In the genomic region with DNA sequence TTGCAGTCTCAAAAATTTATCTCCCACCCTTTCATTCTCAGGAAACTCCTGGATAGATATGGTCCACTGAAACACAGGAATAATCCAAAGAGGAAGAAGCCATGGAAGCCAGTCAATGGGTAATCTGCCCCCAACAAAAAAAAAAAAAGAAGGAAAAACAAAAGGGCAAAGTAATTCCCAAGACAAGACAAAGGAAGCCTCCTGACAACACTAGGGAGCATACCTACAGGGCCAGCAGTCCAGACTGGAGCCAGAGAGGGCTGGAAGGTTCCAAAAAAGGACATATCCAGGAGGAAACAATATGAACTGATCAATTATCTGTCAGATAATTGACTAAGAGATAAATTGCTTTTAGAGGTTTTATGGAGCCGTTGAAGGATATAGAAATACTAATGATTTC, we compare ENCODE assay signal across 1 cellular context.
TF ChIP-seq lines count a peak whose summit lies in the region.

No MANE protein-coding gene starts in this region.

TF ChIP-seq in GM23338, 12 proteins besides CTCF, POLR2A, EP300 and RAD21 (continued from another document):
- TF ChIP-seq, protein P1, sequence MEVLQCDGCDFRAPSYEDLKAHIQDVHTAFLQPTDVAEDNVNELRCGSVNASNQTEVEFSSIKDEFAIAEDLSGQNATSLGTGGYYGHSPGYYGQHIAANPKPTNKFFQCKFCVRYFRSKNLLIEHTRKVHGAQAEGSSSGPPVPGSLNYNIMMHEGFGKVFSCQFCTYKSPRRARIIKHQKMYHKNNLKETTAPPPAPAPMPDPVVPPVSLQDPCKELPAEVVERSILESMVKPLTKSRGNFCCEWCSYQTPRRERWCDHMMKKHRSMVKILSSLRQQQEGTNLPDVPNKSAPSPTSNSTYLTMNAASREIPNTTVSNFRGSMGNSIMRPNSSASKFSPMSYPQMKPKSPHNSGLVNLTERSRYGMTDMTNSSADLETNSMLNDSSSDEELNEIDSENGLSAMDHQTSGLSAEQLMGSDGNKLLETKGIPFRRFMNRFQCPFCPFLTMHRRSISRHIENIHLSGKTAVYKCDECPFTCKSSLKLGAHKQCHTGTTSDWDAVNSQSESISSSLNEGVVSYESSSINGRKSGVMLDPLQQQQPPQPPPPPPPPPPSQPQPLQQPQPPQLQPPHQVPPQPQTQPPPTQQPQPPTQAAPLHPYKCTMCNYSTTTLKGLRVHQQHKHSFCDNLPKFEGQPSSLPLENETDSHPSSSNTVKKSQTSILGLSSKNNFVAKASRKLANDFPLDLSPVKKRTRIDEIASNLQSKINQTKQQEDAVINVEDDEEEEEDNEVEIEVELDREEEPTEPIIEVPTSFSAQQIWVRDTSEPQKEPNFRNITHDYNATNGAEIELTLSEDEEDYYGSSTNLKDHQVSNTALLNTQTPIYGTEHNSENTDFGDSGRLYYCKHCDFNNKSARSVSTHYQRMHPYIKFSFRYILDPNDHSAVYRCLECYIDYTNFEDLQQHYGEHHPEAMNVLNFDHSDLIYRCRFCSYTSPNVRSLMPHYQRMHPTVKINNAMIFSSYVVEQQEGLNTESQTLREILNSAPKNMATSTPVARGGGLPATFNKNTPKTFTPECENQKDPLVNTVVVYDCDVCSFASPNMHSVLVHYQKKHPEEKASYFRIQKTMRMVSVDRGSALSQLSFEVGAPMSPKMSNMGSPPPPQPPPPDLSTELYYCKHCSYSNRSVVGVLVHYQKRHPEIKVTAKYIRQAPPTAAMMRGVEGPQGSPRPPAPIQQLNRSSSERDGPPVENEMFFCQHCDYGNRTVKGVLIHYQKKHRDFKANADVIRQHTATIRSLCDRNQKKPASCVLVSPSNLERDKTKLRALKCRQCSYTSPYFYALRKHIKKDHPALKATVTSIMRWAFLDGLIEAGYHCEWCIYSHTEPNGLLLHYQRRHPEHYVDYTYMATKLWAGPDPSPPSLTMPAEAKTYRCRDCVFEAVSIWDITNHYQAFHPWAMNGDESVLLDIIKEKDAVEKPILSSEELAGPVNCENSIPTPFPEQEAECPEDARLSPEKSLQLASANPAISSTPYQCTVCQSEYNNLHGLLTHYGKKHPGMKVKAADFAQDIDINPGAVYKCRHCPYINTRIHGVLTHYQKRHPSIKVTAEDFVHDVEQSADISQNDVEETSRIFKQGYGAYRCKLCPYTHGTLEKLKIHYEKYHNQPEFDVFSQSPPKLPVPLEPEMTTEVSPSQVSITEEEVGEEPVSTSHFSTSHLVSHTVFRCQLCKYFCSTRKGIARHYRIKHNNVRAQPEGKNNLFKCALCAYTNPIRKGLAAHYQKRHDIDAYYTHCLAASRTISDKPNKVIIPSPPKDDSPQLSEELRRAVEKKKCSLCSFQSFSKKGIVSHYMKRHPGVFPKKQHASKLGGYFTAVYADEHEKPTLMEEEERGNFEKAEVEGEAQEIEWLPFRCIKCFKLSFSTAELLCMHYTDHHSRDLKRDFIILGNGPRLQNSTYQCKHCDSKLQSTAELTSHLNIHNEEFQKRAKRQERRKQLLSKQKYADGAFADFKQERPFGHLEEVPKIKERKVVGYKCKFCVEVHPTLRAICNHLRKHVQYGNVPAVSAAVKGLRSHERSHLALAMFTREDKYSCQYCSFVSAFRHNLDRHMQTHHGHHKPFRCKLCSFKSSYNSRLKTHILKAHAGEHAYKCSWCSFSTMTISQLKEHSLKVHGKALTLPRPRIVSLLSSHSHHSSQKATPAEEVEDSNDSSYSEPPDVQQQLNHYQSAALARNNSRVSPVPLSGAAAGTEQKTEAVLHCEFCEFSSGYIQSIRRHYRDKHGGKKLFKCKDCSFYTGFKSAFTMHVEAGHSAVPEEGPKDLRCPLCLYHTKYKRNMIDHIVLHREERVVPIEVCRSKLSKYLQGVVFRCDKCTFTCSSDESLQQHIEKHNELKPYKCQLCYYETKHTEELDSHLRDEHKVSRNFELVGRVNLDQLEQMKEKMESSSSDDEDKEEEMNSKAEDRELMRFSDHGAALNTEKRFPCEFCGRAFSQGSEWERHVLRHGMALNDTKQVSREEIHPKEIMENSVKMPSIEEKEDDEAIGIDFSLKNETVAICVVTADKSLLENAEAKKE (CRISPR knock-in tag; IDR thresholded peaks at IDR 0.05) = no peak
- TF ChIP-seq ZNF114 (CRISPR knock-in tag; IDR thresholded peaks at IDR 0.05) (no peak), EZH2 (IDR thresholded peaks at IDR 0.05; ENCODE audit: low read depth, unreplicated experiment) (no peak), ZNF331 (CRISPR knock-in tag; IDR thresholded peaks at IDR 0.05; ENCODE audit: low read depth) (no peak), STAT1 (IDR thresholded peaks at IDR 0.05; ENCODE audit: unreplicated experiment) (no peak)
- TF ChIP-seq, protein P2, sequence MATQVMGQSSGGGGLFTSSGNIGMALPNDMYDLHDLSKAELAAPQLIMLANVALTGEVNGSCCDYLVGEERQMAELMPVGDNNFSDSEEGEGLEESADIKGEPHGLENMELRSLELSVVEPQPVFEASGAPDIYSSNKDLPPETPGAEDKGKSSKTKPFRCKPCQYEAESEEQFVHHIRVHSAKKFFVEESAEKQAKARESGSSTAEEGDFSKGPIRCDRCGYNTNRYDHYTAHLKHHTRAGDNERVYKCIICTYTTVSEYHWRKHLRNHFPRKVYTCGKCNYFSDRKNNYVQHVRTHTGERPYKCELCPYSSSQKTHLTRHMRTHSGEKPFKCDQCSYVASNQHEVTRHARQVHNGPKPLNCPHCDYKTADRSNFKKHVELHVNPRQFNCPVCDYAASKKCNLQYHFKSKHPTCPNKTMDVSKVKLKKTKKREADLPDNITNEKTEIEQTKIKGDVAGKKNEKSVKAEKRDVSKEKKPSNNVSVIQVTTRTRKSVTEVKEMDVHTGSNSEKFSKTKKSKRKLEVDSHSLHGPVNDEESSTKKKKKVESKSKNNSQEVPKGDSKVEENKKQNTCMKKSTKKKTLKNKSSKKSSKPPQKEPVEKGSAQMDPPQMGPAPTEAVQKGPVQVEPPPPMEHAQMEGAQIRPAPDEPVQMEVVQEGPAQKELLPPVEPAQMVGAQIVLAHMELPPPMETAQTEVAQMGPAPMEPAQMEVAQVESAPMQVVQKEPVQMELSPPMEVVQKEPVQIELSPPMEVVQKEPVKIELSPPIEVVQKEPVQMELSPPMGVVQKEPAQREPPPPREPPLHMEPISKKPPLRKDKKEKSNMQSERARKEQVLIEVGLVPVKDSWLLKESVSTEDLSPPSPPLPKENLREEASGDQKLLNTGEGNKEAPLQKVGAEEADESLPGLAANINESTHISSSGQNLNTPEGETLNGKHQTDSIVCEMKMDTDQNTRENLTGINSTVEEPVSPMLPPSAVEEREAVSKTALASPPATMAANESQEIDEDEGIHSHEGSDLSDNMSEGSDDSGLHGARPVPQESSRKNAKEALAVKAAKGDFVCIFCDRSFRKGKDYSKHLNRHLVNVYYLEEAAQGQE (IDR thresholded peaks at IDR 0.05; ENCODE audit: unreplicated experiment) = no peak
